In genomic region chr5:143148461-143149170, GRCh38 we compare ENCODE assay signal across 16 cellular contexts.
DNase-seq lines count a peak whose midpoint lies in the region; ATAC-seq and TF ChIP-seq lines count a peak whose summit lies in the region.
"Had no signal": no experiment of that assay in that cellular context is flagged by ENCODE, and none has a peak within 500 bp of the region (broad histone marks: within the 10 kb centered on the region; RNA-seq: fewer than 3 reads in every experiment).

No MANE protein-coding gene starts in this region.

- H3K9me3 ChIP-seq in esophagus muscularis mucosa (no peaks in the 10 kb centered on the region), vagina (no peaks in the 10 kb centered on the region)

- H3K4me3 Mint-ChIP-seq in stimulated activated naive CD8-positive, alpha-beta T cell treated with anti-CD3 and anti-CD28 coated beads, Interleukin-15, amount 100 ng/mL, for 72 hours, result no peak overlapping the region
- H3K4me3 Mint-ChIP-seq in nephron, result no peak overlapping the region
- H3K4me3 Mint-ChIP-seq: activated T-cell treated with anti-CD3 and anti-CD28 coated beads, Interleukin-2, amount 50 U/mL, for 4 hours had no signal

- H3K4me1 ChIP-seq in esophagus muscularis mucosa (peaks cover 17 to 72% (median 70%) of the 10 kb centered on the region in 4 donors), vagina (peaks cover 67% of the 10 kb centered on the region)

- WGBS in esophagus muscularis mucosa, result 94% methylated on average over 4 of the region's 4 CpGs

- H3K9me3 Mint-ChIP-seq in stimulated activated naive CD8-positive, alpha-beta T cell treated with anti-CD3 and anti-CD28 coated beads, Interleukin-15, amount 100 ng/mL, for 72 hours, result no peaks in the 10 kb centered on the region
- H3K9me3 Mint-ChIP-seq in nephron, result no peaks in the 10 kb centered on the region
- H3K9me3 Mint-ChIP-seq: activated T-cell treated with anti-CD3 and anti-CD28 coated beads, Interleukin-2, amount 50 U/mL, for 4 hours had no signal

- H3K27ac Mint-ChIP-seq in stimulated activated naive CD8-positive, alpha-beta T cell treated with anti-CD3 and anti-CD28 coated beads, Interleukin-15, amount 100 ng/mL, for 72 hours, result peak overlapping the region in 1 of 2 donors; percentile 55
- peak overlapping the region; percentile 77 to 88 (median 87) for H3K27ac Mint-ChIP-seq in nephron

- intact Hi-C loops in esophagus muscularis mucosa (cut with DNase I), result loop anchor here (10.0 kb wide), 1 partner anchor 94 kb away; no protein-coding TSS in a partner anchor
- intact Hi-C loops in vagina (cut with DNase I), result loop anchor here (10.0 kb wide), 1 partner anchor 256 kb away; the partner anchor contains the start of gene NR3C1

- H3K4me3 ChIP-seq in esophagus muscularis mucosa (no peak overlapping the region), vagina (no peak overlapping the region)

- TF ChIP-seq EP300 in esophagus muscularis mucosa (IDR thresholded peaks at IDR 0.05), result no peak

- TF ChIP-seq POLR2A in esophagus muscularis mucosa (IDR thresholded peaks at IDR 0.05; ENCODE audit: low read depth), result no peak
- TF ChIP-seq POLR2A in vagina (IDR thresholded peaks at IDR 0.05), result no peak

- H3K36me3 Mint-ChIP-seq in nephron (ENCODE audit: low read depth), result peaks cover 4% of the 10 kb centered on the region

- no peaks in the 10 kb centered on the region for H3K27me3 ChIP-seq in esophagus muscularis mucosa
- no peaks in the 10 kb centered on the region for H3K27me3 ChIP-seq in vagina

- no peaks in the 10 kb centered on the region for H3K27me3 Mint-ChIP-seq in stimulated activated naive CD8-positive, alpha-beta T cell treated with anti-CD3 and anti-CD28 coated beads, Interleukin-15, amount 100 ng/mL, for 72 hours
- H3K27me3 Mint-ChIP-seq in nephron (ENCODE audit: low read depth), result no peaks in the 10 kb centered on the region

- TF ChIP-seq CTCF in esophagus muscularis mucosa (IDR thresholded peaks at IDR 0.05) (no peak), nephron (IDR thresholded peaks at IDR 0.05; ENCODE audit: unreplicated experiment in 3 of 3) (no peak), vagina (IDR thresholded peaks at IDR 0.05) (no peak)

- no peak for DNase-seq in stimulated activated naive CD8-positive, alpha-beta T cell treated with anti-CD3 and anti-CD28 coated beads, Interleukin-15, Interleukin-2, amounts not matched to agents 100 U/mL and 50 U/mL, for 24 hours
- no peak for DNase-seq in stimulated activated naive CD8-positive, alpha-beta T cell treated with anti-CD3 and anti-CD28 coated beads, Interleukin-15, amount 100 ng/mL, for 72 hours
- no peak for DNase-seq in esophagus muscularis mucosa (ENCODE audit: extremely low spot score)
- no peak for DNase-seq in vagina (ENCODE audit: extremely low spot score in 2 of 2)
- no peak for DNase-seq in activated T-cell treated with anti-CD3 and anti-CD28 coated beads for 4 hours
- no peak for DNase-seq in OCI-M1 (lab: John Stamatoyannopoulos, UW)
- DNase-seq in Kasumi-1 (lab: John Stamatoyannopoulos, UW), result no peak
- DNase-seq: ACHN; activated T-cell treated with anti-CD3 and anti-CD28 coated beads, Interleukin-2, amount 50 U/mL, for 4 hours; DMS153; left colon; occipital lobe; SHP77 treated with DMSO at 0.1 percent for 48 hours; stimulated activated CD4-positive, alpha-beta T cell treated with anti-CD3 and anti-CD28 coated beads, Interleukin-4, amount 100 ng/mL, for 1 hour had no signal

- H3K27ac ChIP-seq in esophagus muscularis mucosa (replicated peaks in 1 of 4) (peak overlapping the region; percentile 48 to 56 (median 52)), vagina (peak overlapping the region; percentile 28)

- peak; percentile 46 for ATAC-seq in stimulated activated naive CD8-positive, alpha-beta T cell treated with anti-CD3 and anti-CD28 coated beads, Interleukin-15, Interleukin-2, amounts not matched to agents 100 U/mL and 50 U/mL, for 24 hours
- no peak for ATAC-seq in stimulated activated naive CD8-positive, alpha-beta T cell treated with anti-CD3 and anti-CD28 coated beads, Interleukin-15, amount 100 ng/mL, for 72 hours
- ATAC-seq: activated T-cell treated with anti-CD3 and anti-CD28 coated beads, Interleukin-2, amount 50 U/mL, for 4 hours; esophagus mucosa; left colon had no signal

- peaks cover 0 to 35% (median 7%) of the 10 kb centered on the region in 4 donors for H3K36me3 ChIP-seq in esophagus muscularis mucosa
- H3K36me3 ChIP-seq in vagina, result no peaks in the 10 kb centered on the region

- H3K4me1 Mint-ChIP-seq in stimulated activated naive CD8-positive, alpha-beta T cell treated with anti-CD3 and anti-CD28 coated beads, Interleukin-15, amount 100 ng/mL, for 72 hours, result peaks cover 18% of the 10 kb centered on the region
- H3K4me1 Mint-ChIP-seq in nephron, result peaks cover 49% of the 10 kb centered on the region
